ENCODE assay signal across 7 cellular contexts in genomic region chr12:68954811-68955210, GRCh38. TPM values are rescaled to one million over a fixed set of nuclear protein-coding genes. Genes with fewer than 3 reads are reported as not detected.
"Had no signal": no experiment of that assay in that cellular context is flagged by ENCODE, and none has a peak within 500 bp of the region (broad histone marks: within the 10 kb centered on the region; RNA-seq: fewer than 3 reads in every experiment).

No MANE protein-coding gene starts in this region.

- FAIRE-seq: HTR-8/SVneo, K562 had no signal

- ATAC-seq: GM23338, K562 had no signal

- H3K4me2 ChIP-seq: GM23338 had no signal

- H3K4me1 Mint-ChIP-seq: GM23338 had no signal

- H2AFZ ChIP-seq: GM23338 had no signal

- DNase-seq: H7, HCEC 1CT, KG1 had no signal

- H3K4me3 Mint-ChIP-seq: GM23338 had no signal

- H3K27ac Mint-ChIP-seq: GM23338 had no signal

- H3K4me3 ChIP-seq: GM23338, K562 had no signal

RNA-seq across cellular contexts. Expression of gene CPM, which starts 21.8 kb away (rescaled TPM):
- total RNA-seq: HT-29 had no signal
- polyA plus RNA-seq: K562 had no signal
